ENCODE assay signal across 8 cellular contexts in the genomic region with DNA sequence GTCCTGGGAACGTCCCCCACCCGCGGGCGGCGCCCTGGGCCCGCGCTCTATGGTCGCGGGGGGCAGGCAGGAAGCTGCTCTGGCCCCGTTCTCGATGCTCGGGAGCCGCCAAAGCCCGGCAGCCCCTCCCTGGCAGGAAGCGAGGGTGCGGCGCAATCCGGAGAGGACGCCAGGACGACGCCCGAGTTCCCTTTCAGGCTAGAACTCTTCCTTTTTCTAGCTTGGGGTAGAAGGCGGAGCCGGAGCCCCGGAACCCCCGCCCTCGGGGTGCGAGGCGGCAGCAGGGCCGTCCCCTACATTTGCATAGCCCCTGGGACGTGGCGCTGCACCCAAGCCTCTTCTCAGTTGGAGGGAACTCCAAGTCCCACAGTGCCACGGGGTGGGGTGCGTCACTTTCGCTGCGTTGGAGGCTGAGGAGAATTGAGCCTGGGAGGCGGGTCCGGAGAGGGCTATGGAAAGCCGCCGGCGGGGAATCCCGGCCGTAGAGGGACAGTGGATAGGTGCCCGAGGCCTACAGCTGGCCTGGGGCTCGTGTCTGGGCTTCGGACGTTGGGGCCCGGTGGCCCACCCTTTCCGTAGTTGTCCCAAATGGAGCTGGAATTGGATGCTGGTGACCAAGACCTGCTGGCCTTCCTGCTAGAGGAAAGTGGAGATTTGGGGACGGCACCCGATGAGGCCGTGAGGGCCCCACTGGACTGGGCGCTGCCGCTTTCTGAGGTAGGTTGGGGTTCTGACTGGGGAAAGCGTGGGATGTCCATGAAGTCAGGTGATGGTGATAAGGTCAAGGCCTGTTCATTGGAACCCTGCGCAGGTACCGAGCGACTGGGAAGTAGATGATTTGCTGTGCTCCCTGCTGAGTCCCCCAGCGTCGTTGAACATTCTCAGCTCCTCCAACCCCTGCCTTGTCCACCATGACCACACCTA. TPM values are rescaled to one million over a fixed set of nuclear protein-coding genes. Genes with fewer than 3 reads are reported as not detected.
DNase-seq lines count a peak whose midpoint lies in the region; ATAC-seq, FAIRE-seq and TF ChIP-seq lines count a peak whose summit lies in the region.

A gene with protein sequence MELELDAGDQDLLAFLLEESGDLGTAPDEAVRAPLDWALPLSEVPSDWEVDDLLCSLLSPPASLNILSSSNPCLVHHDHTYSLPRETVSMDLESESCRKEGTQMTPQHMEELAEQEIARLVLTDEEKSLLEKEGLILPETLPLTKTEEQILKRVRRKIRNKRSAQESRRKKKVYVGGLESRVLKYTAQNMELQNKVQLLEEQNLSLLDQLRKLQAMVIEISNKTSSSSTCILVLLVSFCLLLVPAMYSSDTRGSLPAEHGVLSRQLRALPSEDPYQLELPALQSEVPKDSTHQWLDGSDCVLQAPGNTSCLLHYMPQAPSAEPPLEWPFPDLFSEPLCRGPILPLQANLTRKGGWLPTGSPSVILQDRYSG (plus strand): TSS at position 482 of the 924 bp plus-strand sequence. CDS start 107 bp downstream, at position 589.
A gene with protein sequence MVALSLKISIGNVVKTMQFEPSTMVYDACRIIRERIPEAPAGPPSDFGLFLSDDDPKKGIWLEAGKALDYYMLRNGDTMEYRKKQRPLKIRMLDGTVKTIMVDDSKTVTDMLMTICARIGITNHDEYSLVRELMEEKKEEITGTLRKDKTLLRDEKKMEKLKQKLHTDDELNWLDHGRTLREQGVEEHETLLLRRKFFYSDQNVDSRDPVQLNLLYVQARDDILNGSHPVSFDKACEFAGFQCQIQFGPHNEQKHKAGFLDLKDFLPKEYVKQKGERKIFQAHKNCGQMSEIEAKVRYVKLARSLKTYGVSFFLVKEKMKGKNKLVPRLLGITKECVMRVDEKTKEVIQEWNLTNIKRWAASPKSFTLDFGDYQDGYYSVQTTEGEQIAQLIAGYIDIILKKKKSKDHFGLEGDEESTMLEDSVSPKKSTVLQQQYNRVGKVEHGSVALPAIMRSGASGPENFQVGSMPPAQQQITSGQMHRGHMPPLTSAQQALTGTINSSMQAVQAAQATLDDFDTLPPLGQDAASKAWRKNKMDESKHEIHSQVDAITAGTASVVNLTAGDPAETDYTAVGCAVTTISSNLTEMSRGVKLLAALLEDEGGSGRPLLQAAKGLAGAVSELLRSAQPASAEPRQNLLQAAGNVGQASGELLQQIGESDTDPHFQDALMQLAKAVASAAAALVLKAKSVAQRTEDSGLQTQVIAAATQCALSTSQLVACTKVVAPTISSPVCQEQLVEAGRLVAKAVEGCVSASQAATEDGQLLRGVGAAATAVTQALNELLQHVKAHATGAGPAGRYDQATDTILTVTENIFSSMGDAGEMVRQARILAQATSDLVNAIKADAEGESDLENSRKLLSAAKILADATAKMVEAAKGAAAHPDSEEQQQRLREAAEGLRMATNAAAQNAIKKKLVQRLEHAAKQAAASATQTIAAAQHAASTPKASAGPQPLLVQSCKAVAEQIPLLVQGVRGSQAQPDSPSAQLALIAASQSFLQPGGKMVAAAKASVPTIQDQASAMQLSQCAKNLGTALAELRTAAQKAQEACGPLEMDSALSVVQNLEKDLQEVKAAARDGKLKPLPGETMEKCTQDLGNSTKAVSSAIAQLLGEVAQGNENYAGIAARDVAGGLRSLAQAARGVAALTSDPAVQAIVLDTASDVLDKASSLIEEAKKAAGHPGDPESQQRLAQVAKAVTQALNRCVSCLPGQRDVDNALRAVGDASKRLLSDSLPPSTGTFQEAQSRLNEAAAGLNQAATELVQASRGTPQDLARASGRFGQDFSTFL (N-terminal part only) (minus strand): TSS at position 11 of the 924 bp plus-strand sequence. CDS start 6,501 bp downstream, outside the sequence.

- TF ChIP-seq CTCF in OCI-LY1 (IDR thresholded peaks at IDR 0.05; ENCODE audit: low read length) (peak; percentile 32), mesothelial cell of epicardium (IDR thresholded peaks at IDR 0.05; ENCODE audit: unreplicated experiment) (no peak)

- DNase-seq in DMS 273 (lab: John Stamatoyannopoulos, UW; ENCODE audit: unreplicated experiment): peak; percentile 99
- peak; percentile 91 for DNase-seq in HuH-7 (ENCODE audit: low spot score)
- peak; percentile 94 for DNase-seq in activated CD8-positive, alpha-beta memory T cell treated with anti-CD3 and anti-CD28 coated beads, Interleukin-2, amount 50 U/mL, for 4 hours
- DNase-seq in mesothelial cell of epicardium (ENCODE audit: low spot score in 2 of 2, unreplicated experiment in 2 of 2): peak; percentile 89 to 97
- peak; percentile 89 to 94 for DNase-seq in stimulated activated CD8-positive, alpha-beta memory T cell treated with anti-CD3 and anti-CD28 coated beads, Interleukin-2, amount 100 ng/mL, for 1 hour (ENCODE audit: low read depth in 2 of 2)

- peaks cover 26% of the 10 kb centered on the region for H3K36me3 ChIP-seq in OCI-LY1 (ENCODE audit: insufficient read depth, low read length)

- H3K27me3 ChIP-seq in OCI-LY1 (ENCODE audit: insufficient read depth, low read length): no peaks in the 10 kb centered on the region

- H2AFZ ChIP-seq in OCI-LY1 (ENCODE audit: low read length): no peak within 1 kb of the TSS

- H3K4me3 Mint-ChIP-seq in mesothelial cell of epicardium: peak within 1 kb of the TSS; percentile 84

- peak; percentile 74 for ATAC-seq in GM21515 (IDR thresholded peaks at IDR 0.05; ENCODE audit: unreplicated experiment)

- H3K36me3 Mint-ChIP-seq in mesothelial cell of epicardium: peaks cover 4% of the 10 kb centered on the region

- H3K4me2 ChIP-seq in OCI-LY1 (ENCODE audit: low read length): peak within 1 kb of the TSS; percentile 94

- peaks cover 52% of the 10 kb centered on the region for H3K4me1 ChIP-seq in OCI-LY1 (ENCODE audit: insufficient read depth, low read length, severe bottlenecking)

- no peaks in the 10 kb centered on the region for H3K9me2 ChIP-seq in OCI-LY1 (ENCODE audit: low read depth, low read length)

- H3K9me3 Mint-ChIP-seq in mesothelial cell of epicardium: no peaks in the 10 kb centered on the region

- H3K79me2 ChIP-seq in OCI-LY1 (ENCODE audit: insufficient read depth, low read length): peaks cover 28% of the 10 kb centered on the region

- peak within 1 kb of the TSS; percentile 71 for H3K27ac ChIP-seq in OCI-LY1 (ENCODE audit: low read depth, low read length, poor library complexity, severe bottlenecking)

- H3K9ac ChIP-seq in OCI-LY1 (ENCODE audit: low read length): peak within 1 kb of the TSS; percentile 95

- peak; percentile 96 for FAIRE-seq in endometrium (lab: Jason Lieb, UNC)

- H3K9me3 ChIP-seq in OCI-LY1 (ENCODE audit: low read length): no peaks in the 10 kb centered on the region

- peak within 1 kb of the TSS; percentile 99 for H3K27ac Mint-ChIP-seq in mesothelial cell of epicardium

- no peaks in the 10 kb centered on the region for H3K27me3 Mint-ChIP-seq in mesothelial cell of epicardium (ENCODE audit: low read depth)

- H3F3A ChIP-seq in OCI-LY1 (ENCODE audit: insufficient read depth, low read length): no peaks in the 10 kb centered on the region

- H3K4me1 Mint-ChIP-seq in mesothelial cell of epicardium: peaks cover 9% of the 10 kb centered on the region

- peak within 1 kb of the TSS; percentile 96 for H3K4me3 ChIP-seq in OCI-LY1 (ENCODE audit: low read depth, low read length, poor library complexity, severe bottlenecking)

- H4K20me1 ChIP-seq in OCI-LY1 (ENCODE audit: insufficient read depth, low read length): no peaks in the 10 kb centered on the region

RNA-seq across cellular contexts. Expression of the first gene that starts in this region (rescaled TPM):
- 29.1 to 32.7 TPM (median 31.6 TPM) in 3 replicates for total RNA-seq in mesothelial cell of epicardium

RNA-seq across cellular contexts. Expression of the second gene that starts in this region (rescaled TPM):
- 224 to 230 TPM (median 226 TPM) in 3 replicates for total RNA-seq in mesothelial cell of epicardium

Comparison
In these comparisons a context has a peak if more than half of its experiments do, and no peak if none do; other contexts are left out.
1. Peak in every context shown above with its lines: DNase-seq, ATAC-seq, H3K4me3 ChIP-seq and H3K27ac ChIP-seq.